ENCODE assay signal across 10 cellular contexts in genomic region chr9:16728128-16728505, GRCh38.
A peak's percentile ranks its signal among the peaks of the same experiment; 100 is the strongest.
DNase-seq lines count a peak whose midpoint lies in the region; ATAC-seq and TF ChIP-seq lines count a peak whose summit lies in the region.
"Had no signal": no experiment of that assay in that cellular context is flagged by ENCODE, and none has a peak within 500 bp of the region (broad histone marks: within the 10 kb centered on the region; RNA-seq: fewer than 3 reads in every experiment).

No MANE protein-coding gene starts in this region.

- peak overlapping the region; percentile 74 to 88 (median 85) for H3K27ac ChIP-seq in transverse colon
- H3K27ac ChIP-seq in CD4-positive, alpha-beta T cell (ENCODE audit: low read depth, low read length), result no peak overlapping the region

- no peak overlapping the region for H3K27ac Mint-ChIP-seq in CD4-positive, alpha-beta T cell

- H3K9me3 ChIP-seq in transverse colon, result no peaks in the 10 kb centered on the region
- no peaks in the 10 kb centered on the region for H3K9me3 ChIP-seq in CD4-positive, alpha-beta T cell (ENCODE audit: control insufficient read depth, low read length)

- DNase-seq in NCI-H1417 (lab: John Stamatoyannopoulos, UW) (peak in 2 of 3 experiments; percentile 10 to 21), NCI-H1417 treated with DMSO at 0.1 percent for 48 hours (lab: John Stamatoyannopoulos, UW) (no peak), astrocyte of the cerebellum (ENCODE audit: low read depth) (no peak), kidney tubule cell (ENCODE audit: low spot score) (peak; percentile 46), transverse colon (no peak)
- DNase-seq in CD4-positive, alpha-beta T cell, result no peak
- no peak for DNase-seq in activated naive CD4-positive, alpha-beta T cell treated with Interleukin-2 at 50 U/mL for 16 hours
- DNase-seq: left cardiac atrium, OCI-M1 had no signal

- intact Hi-C loops in transverse colon (cut with DNase I; ENCODE audit: low total_unique reads), result loop anchor here (10.0 kb wide), 2 partner anchors 137 to 523 kb away; no protein-coding TSS in a partner anchor
- intact Hi-C loops in CD4-positive, alpha-beta T cell (cut with DNase I, micrococcal nuclease), result no loop called here

- CTCF ChIA-PET in CD4-positive, alpha-beta T cell (lab: Charles Lee), result no interaction called here

- in situ Hi-C loops in astrocyte of the cerebellum (cut with HindIII; ENCODE audit: low sequenced_read_pairs), result loop anchor here (25.0 kb wide), 1 partner anchor 866 kb away; no protein-coding TSS in a partner anchor
- in situ Hi-C loops in transverse colon (cut with MboI; ENCODE audit: low pct_ligation_motif_present in 1 of 4, low pct_unique_long_range_greater_than_20kb in 1 of 4, low sequenced_read_pairs in 3 of 4), result no loop called here

- TF ChIP-seq POLR2A in transverse colon (IDR thresholded peaks at IDR 0.05), result no peak

- no peaks in the 10 kb centered on the region for H3K4me1 Mint-ChIP-seq in CD4-positive, alpha-beta T cell (ENCODE audit: low read depth)

- 69 to 92% methylated on average over 2 to 4 of the region's 4 CpGs for WGBS in transverse colon (ENCODE audit: low coverage in 1 of 2), 2 donors

- POLR2A ChIA-PET in CD4-positive, alpha-beta T cell (lab: Charles Lee), result no interaction called here

- peaks cover 0 to 6% (median 0%) of the 10 kb centered on the region in 4 donors for H3K4me1 ChIP-seq in transverse colon

- no peaks in the 10 kb centered on the region for H3K9me3 Mint-ChIP-seq in CD4-positive, alpha-beta T cell

- H3K27me3 ChIP-seq in transverse colon, result no peaks in the 10 kb centered on the region
- H3K27me3 ChIP-seq in CD4-positive, alpha-beta T cell (ENCODE audit: control insufficient read depth, insufficient read depth, low read length), result peaks cover 32% of the 10 kb centered on the region

- H3K4me3 ChIP-seq in astrocyte of the cerebellum (ENCODE audit: low read depth, low read length) (peak overlapping the region; percentile 61), transverse colon (peak overlapping the region in 3 of 4 donors; percentile 46 to 64 (median 56))

- TF ChIP-seq CTCF in astrocyte of the cerebellum (IDR thresholded peaks at IDR 0.05; ENCODE audit: low read depth, low read length, missing control alignments) (no peak), transverse colon (IDR thresholded peaks at IDR 0.05) (no peak)
- no peak for TF ChIP-seq CTCF in CD4-positive, alpha-beta T cell (IDR thresholded peaks at IDR 0.05)

- no peak for ATAC-seq in CD4-positive, alpha-beta T cell (ENCODE audit: poor library complexity)
- ATAC-seq in GM21367 (IDR thresholded peaks at IDR 0.05; ENCODE audit: unreplicated experiment), result no peak

- no peak for TF ChIP-seq EP300 in transverse colon (IDR thresholded peaks at IDR 0.05; ENCODE audit: low read depth)

- H3K27me3 Mint-ChIP-seq in CD4-positive, alpha-beta T cell, result peaks cover 50% of the 10 kb centered on the region

- H3K36me3 ChIP-seq in transverse colon, result no peaks in the 10 kb centered on the region

- no peaks in the 10 kb centered on the region for H3K36me3 Mint-ChIP-seq in CD4-positive, alpha-beta T cell (ENCODE audit: low read depth)

- H3K4me3 Mint-ChIP-seq in CD4-positive, alpha-beta T cell, result no peak overlapping the region

Comparison
In these comparisons a context has a peak if more than half of its experiments do, and no peak if none do; other contexts are left out.
1. DNase-seq: peak in NCI-H1417 (2 of 3) and kidney tubule cell (single experiment); none in NCI-H1417 treated with DMSO at 0.1 percent for 48 hours (single experiment), astrocyte of the cerebellum (single experiment), transverse colon (single experiment), CD4-positive, alpha-beta T cell (0 of 10) and activated naive CD4-positive, alpha-beta T cell treated with Interleukin-2 at 50 U/mL for 16 hours (single experiment).